ENCODE assay signal across 9 cellular contexts in the genomic region with DNA sequence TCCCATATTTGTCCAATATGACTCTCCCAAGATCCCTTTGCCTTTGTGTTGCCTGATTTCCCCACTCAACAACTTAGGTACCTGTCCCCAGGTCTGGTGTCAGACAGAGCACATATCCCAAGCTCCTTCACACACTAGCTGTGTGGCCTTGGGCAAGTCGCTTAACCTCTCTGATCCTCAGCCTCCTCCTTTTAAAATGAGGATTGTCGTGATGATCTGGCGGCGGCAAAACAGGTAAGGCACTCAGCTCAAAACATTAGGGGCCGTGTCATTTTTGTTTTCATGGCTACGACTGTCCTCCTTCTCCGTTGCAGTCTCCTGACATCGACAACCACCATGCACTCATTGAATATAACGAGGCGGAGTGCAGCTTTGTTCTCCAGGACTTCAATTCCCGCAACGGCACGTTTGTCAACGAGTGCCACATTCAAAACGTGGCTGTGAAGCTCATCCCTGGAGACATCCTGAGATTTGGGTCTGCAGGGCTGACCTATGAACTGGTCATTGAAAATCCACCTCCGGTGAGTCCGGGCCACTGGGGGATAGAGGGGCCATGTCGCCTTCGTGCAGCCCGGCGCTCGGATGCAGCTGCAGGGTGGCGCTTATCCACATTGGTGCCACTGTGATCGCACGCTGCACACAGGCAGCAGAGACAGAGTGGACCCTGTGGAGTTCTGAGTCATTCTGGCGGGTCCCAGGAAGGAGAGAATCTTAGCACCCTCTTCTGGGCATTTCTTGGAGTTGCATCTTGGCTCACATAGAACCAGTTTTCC. TPM values are rescaled to one million over a fixed set of nuclear protein-coding genes. Genes with fewer than 3 reads are reported as not detected.
DNase-seq lines count a peak whose midpoint lies in the region; ATAC-seq, FAIRE-seq and TF ChIP-seq lines count a peak whose summit lies in the region.
"Had no signal": no experiment of that assay in that cellular context is flagged by ENCODE, and none has a peak within 500 bp of the region (broad histone marks: within the 10 kb centered on the region; RNA-seq: fewer than 3 reads in every experiment).

No MANE protein-coding gene starts in this region.

- TF ChIP-seq CTCF in LNCaP clone FGC (IDR thresholded peaks at IDR 0.05; ENCODE audit: control insufficient read depth, extremely low read depth, insufficient read depth) (peak; percentile 52), K562 (IDR thresholded peaks at IDR 0.05 in 2 of 3, conservative IDR thresholded peaks at IDR 0.05 in 1 of 3; ENCODE audit: insufficient read depth in 2 of 3, low read depth in 1 of 3, low read length in 3 of 3) (peak; percentile 88 to 96 (median 92))

- ATAC-seq in K562: peak; percentile 97
- no peak for ATAC-seq in HG02588 (IDR thresholded peaks at IDR 0.05; ENCODE audit: unreplicated experiment)

- no peak for TF ChIP-seq POLR2A in K562 (conservative IDR thresholded peaks at IDR 0.05)

- H3K4me1 ChIP-seq in K562 (replicated peaks in 1 of 2; ENCODE audit: control insufficient read depth in 2 of 2, insufficient read depth in 2 of 2, low read length in 2 of 2): peaks cover 0 to 3% of the 10 kb centered on the region in 2 experiments; a peak in 3 of 5 replicates
- no peaks in the 10 kb centered on the region for H3K4me1 ChIP-seq in iPS-18a (ENCODE audit: control insufficient read depth, low read depth, low read length)
- H3K4me1 ChIP-seq in skeletal muscle satellite cell (ENCODE audit: control insufficient read depth, insufficient read depth, low read length): no peaks in the 10 kb centered on the region

- peak; percentile 97 to 98 for TF ChIP-seq RAD21 in K562 (CRISPR knock-in tag; conservative IDR thresholded peaks at IDR 0.05 in 1 of 2, IDR thresholded peaks at IDR 0.05 in 1 of 2)

- no peak for TF ChIP-seq EP300 in K562 (IDR thresholded peaks at IDR 0.05; ENCODE audit: low read length)

- BruUV-seq in K562 (replicated peaks; lab: Mats Ljungman, UMichigan): no TSS peak

- H3K4me2 ChIP-seq in K562 (ENCODE audit: insufficient read depth, low read length) (peak overlapping the region; percentile 20; the same call in 1 of the 2 replicates), skeletal muscle satellite cell (ENCODE audit: low read length) (peak overlapping the region; percentile 11)

- H4K20me1 ChIP-seq in K562 (replicated peaks; ENCODE audit: control insufficient read depth, insufficient read depth, low read length): no peaks in the 10 kb centered on the region
- H4K20me1 ChIP-seq: BLaER1 treated with 17β-estradiol and CSF1 and Interleukin-3, amounts not matched to agents 10 nM and 100 nM had no signal

- no peaks in the 10 kb centered on the region for H3K79me2 ChIP-seq in K562 (ENCODE audit: control insufficient read depth, insufficient read depth, low read length)

- peak; percentile 46 to 76 (median 75) for DNase-seq in NCI-H1417 (lab: John Stamatoyannopoulos, UW)
- DNase-seq in NCI-H1417 treated with DMSO at 0.1 percent for 48 hours (lab: John Stamatoyannopoulos, UW): no peak
- DNase-seq in LNCaP clone FGC (ENCODE audit: low read depth): peak; percentile 22
- DNase-seq in RKO (ENCODE audit: low spot score): peak; percentile 82
- DNase-seq in K562 (ENCODE audit: extremely low read depth in 1 of 4, low spot score in 3 of 4): peak; percentile 74 to 84 (median 78)

- peaks cover 20 to 33% of the 10 kb centered on the region in 2 experiments for H3K27me3 ChIP-seq in K562 (ENCODE audit: control insufficient read depth in 2 of 2, insufficient read depth in 2 of 2, low read length in 2 of 2)
- peaks cover 7% of the 10 kb centered on the region for H3K27me3 ChIP-seq in iPS-18a (ENCODE audit: control insufficient read depth, insufficient read depth, low read length)
- H3K27me3 ChIP-seq in skeletal muscle satellite cell (ENCODE audit: control insufficient read depth, insufficient read depth, low read length): peaks cover 25% of the 10 kb centered on the region
- H3K27me3 ChIP-seq: BLaER1 treated with 17β-estradiol and CSF1 and Interleukin-3, amounts not matched to agents 10 nM and 100 nM had no signal

- intact Hi-C loops in K562 (cut with micrococcal nuclease): loop anchor here (1.0 to 2.0 kb wide), 3 partner anchors 33 to 144 kb away; no protein-coding TSS in a partner anchor

- H3K27ac ChIP-seq in K562 (ENCODE audit: extremely low read depth, low read depth, low read length) (no peak overlapping the region), iPS-18a (ENCODE audit: low read length) (no peak overlapping the region)
- H3K27ac ChIP-seq: BLaER1 treated with 17β-estradiol and CSF1 and Interleukin-3, amounts not matched to agents 10 nM and 100 nM had no signal

- POLR2A ChIA-PET in K562 (lab: Yijun Ruan, JAX): no interaction called here

- H3K9me3 ChIP-seq in K562 (replicated peaks; ENCODE audit: control insufficient read depth, insufficient read depth, low read depth, low read length) (no peaks in the 10 kb centered on the region), iPS-18a (ENCODE audit: control insufficient read depth, low read depth, low read length) (no peaks in the 10 kb centered on the region), skeletal muscle satellite cell (replicated peaks; ENCODE audit: low read length) (no peaks in the 10 kb centered on the region)
- H3K9me3 ChIP-seq: BLaER1 treated with 17β-estradiol and CSF1 and Interleukin-3, amounts not matched to agents 10 nM and 100 nM had no signal

- H3K9ac ChIP-seq in K562 (ENCODE audit: insufficient read depth in 1 of 2, low read depth in 2 of 2, low read length in 2 of 2) (no peak overlapping the region), iPS-18a (ENCODE audit: low read length) (peak overlapping the region; percentile 7), skeletal muscle satellite cell (ENCODE audit: low read depth, low read length) (no peak overlapping the region)
- H3K9ac ChIP-seq: BLaER1 treated with 17β-estradiol and CSF1 and Interleukin-3, amounts not matched to agents 10 nM and 100 nM had no signal

- WGBS in K562 (ENCODE audit: insufficient coverage, low coverage, missing lambda C conversion rate): 11% methylated on average over 26 of the region's 26 CpGs

- H3K4me3 ChIP-seq in LNCaP clone FGC (ENCODE audit: low read depth, low read length): no peak overlapping the region
- H3K4me3 ChIP-seq in K562: no peak overlapping the region
- peak overlapping the region; percentile 31 for H3K4me3 ChIP-seq in iPS-18a (ENCODE audit: low read length)
- no peak overlapping the region for H3K4me3 ChIP-seq in skeletal muscle satellite cell (ENCODE audit: low read length)
- H3K4me3 ChIP-seq: BLaER1 treated with 17β-estradiol and CSF1 and Interleukin-3, amounts not matched to agents 10 nM and 100 nM had no signal

- no peaks in the 10 kb centered on the region for H3K9me1 ChIP-seq in K562 (ENCODE audit: control insufficient read depth, insufficient read depth, low read length)

- H3K36me3 ChIP-seq in K562 (ENCODE audit: control insufficient read depth, insufficient read depth, low read length): no peaks in the 10 kb centered on the region
- no peaks in the 10 kb centered on the region for H3K36me3 ChIP-seq in iPS-18a (ENCODE audit: control insufficient read depth, low read depth, low read length)
- no peaks in the 10 kb centered on the region for H3K36me3 ChIP-seq in skeletal muscle satellite cell (ENCODE audit: insufficient read depth, low read length)
- H3K36me3 ChIP-seq: BLaER1 treated with 17β-estradiol and CSF1 and Interleukin-3, amounts not matched to agents 10 nM and 100 nM had no signal

- peak; percentile 98 for FAIRE-seq in K562 (lab: Jason Lieb, UNC)

- CTCF ChIA-PET in K562 (lab: Yijun Ruan, JAX; ENCODE audit: low intra/inter-chr PET ratio): interaction anchor here (0.8 to 3.9 kb wide), 4 partner anchors 32 to 160 kb away, joined by 3 to 39 read pairs (median 8); no protein-coding TSS in a partner anchor

- no peak overlapping the region for H2AFZ ChIP-seq in K562 (ENCODE audit: low read depth, low read length)

- in situ Hi-C loops in K562 (cut with MboI): loop anchor here (10.0 kb wide), 1 partner anchor 147 kb away; no protein-coding TSS in a partner anchor

TF ChIP-seq in K562, 482 proteins besides CTCF, POLR2A, EP300 and RAD21 (continues in another document):
- TF ChIP-seq BCOR (IDR thresholded peaks at IDR 0.05): peak; percentile 93

RNA-seq across cellular contexts. Expression of a gene that starts 25.2 kb away (rescaled TPM):
- total RNA-seq in K562 (2011; cell fraction: chromatin; rRNA removed; ENCODE audit: low replicate concordance): 0.12 and 0.19 TPM in 2 replicates
- total RNA-seq in K562 (2011; cell fraction: nucleolus; rRNA removed): not detected in 2 replicates
- total RNA-seq in K562 (2011; cell fraction: nucleoplasm; rRNA removed): 0.07 TPM in 1 of 2 replicates, not detected in the other
- total RNA-seq in K562 (2014; rRNA removed) (1.4 and 3.1 TPM in 2 replicates), K562 (2014; rRNA removed; fragmentation: Illumina TruSeq; extraction: Trizol) (1.5 and 1.8 TPM in 2 replicates), K562 (2015; rRNA removed; fragmentation: Illumina TruSeq; extraction: Trizol) (2.1 and 2.2 TPM in 2 replicates), K562 (2021) (1.3 and 1.6 TPM in 2 replicates)
- polyA plus RNA-seq in K562 (2011; rRNA removed) (0.01 TPM in 1 of 2 replicates, not detected in the other), K562 (2014; fragmentation: Illumina TruSeq; extraction: Trizol) (1.4 and 2.1 TPM in 2 replicates), K562 (2014; fragmentation: Nextera tagmentation; extraction: Ambion mirVana) (under 1 TPM; 0.32 to 0.45 TPM), K562 (2014; rRNA removed) (1.7 and 1.9 TPM in 2 replicates)
- polyA plus RNA-seq in K562 (2011; cell fraction: cytosol; rRNA removed): 0.04 TPM in 1 of 2 replicates, not detected in the other
- 0.06 and 0.10 TPM in 2 replicates for polyA plus RNA-seq in K562 (2011; cell fraction: nucleus; rRNA removed)
- 1.8 and 5.7 TPM in 2 replicates for polyA plus RNA-seq in K562 (2012)
- polyA minus RNA-seq in K562 (2011; rRNA and poly(A)+ RNA removed): not detected in 2 replicates
- not detected in 2 replicates for polyA minus RNA-seq in K562 (2011; cell fraction: cytosol; rRNA and poly(A)+ RNA removed)
- polyA minus RNA-seq in K562 (2011; cell fraction: nucleus; rRNA and poly(A)+ RNA removed): not detected in 2 replicates
- total RNA-seq in skeletal muscle satellite cell (2012; rRNA removed): under 0.01 and 2.0 TPM in 2 replicates
